Comparison of ENCODE assay signal across 27 cellular contexts in genomic region chr5:2047341-2047927, GRCh38.
A peak's percentile ranks its signal among the peaks of the same experiment; 100 is the strongest.
DNase-seq lines count a peak whose midpoint lies in the region; ATAC-seq, FAIRE-seq and TF ChIP-seq lines count a peak whose summit lies in the region.
"Had no signal": no experiment of that assay in that cellular context is flagged by ENCODE, and none has a peak within 500 bp of the region (broad histone marks: within the 10 kb centered on the region; RNA-seq: fewer than 3 reads in every experiment).

No MANE protein-coding gene starts in this region.

- H3K9me3 Mint-ChIP-seq in activated CD4-positive, alpha-beta T cell treated with anti-CD3 and anti-CD28 coated beads, Interleukin-2, amount 10 ng/mL, durations not matched to agents 24 days and 14 days, result no peaks in the 10 kb centered on the region

- no peak overlapping the region for H3K4me2 ChIP-seq in GM12878 (ENCODE audit: control insufficient read depth, insufficient read depth)

- no peaks in the 10 kb centered on the region for H3K27me3 Mint-ChIP-seq in activated CD4-positive, alpha-beta T cell treated with anti-CD3 and anti-CD28 coated beads, Interleukin-2, amount 10 ng/mL, durations not matched to agents 24 days and 14 days

- BruUV-seq in GM12878 (replicated peaks; lab: Mats Ljungman, UMichigan), result no TSS peak

- no peaks in the 10 kb centered on the region for H3K36me3 Mint-ChIP-seq in activated CD4-positive, alpha-beta T cell treated with anti-CD3 and anti-CD28 coated beads, Interleukin-2, amount 10 ng/mL, durations not matched to agents 24 days and 14 days (ENCODE audit: low read depth)

- SMC1A ChIA-PET in GM12878 (lab: Charles Lee; ENCODE audit: uncharacterized antibody, unreplicated experiment), result no interaction called here

- H3K27ac ChIP-seq in GM12878 (ENCODE audit: control insufficient read depth, insufficient read depth), result no peak overlapping the region
- H3K27ac ChIP-seq: SK-N-MC had no signal

- H2AFZ ChIP-seq in GM12878 (ENCODE audit: control insufficient read depth, low read depth, low read length), result no peak overlapping the region

- no peak overlapping the region for H3K4me3 ChIP-seq in GM12878
- H3K4me3 ChIP-seq: MG63, SK-N-MC had no signal

- no peak overlapping the region for H3K27ac Mint-ChIP-seq in activated CD4-positive, alpha-beta T cell treated with anti-CD3 and anti-CD28 coated beads, Interleukin-2, amount 10 ng/mL, durations not matched to agents 24 days and 14 days
- H3K27ac Mint-ChIP-seq: CD4-positive, alpha-beta T cell; T-helper 17 cell had no signal

- no peak for TF ChIP-seq RAD21 in GM12878 (IDR thresholded peaks at IDR 0.05; ENCODE audit: insufficient read depth, low read depth, low read length)

- no peaks in the 10 kb centered on the region for H3K4me1 ChIP-seq in GM12878 (ENCODE audit: control insufficient read depth, insufficient read depth, low read length)
- H3K4me1 ChIP-seq: BE2C had no signal

- in situ Hi-C loops in GM12878 (cut with MboI), result no loop called here

- no peak for TF ChIP-seq POLR2A in GM12878 (IDR thresholded peaks at IDR 0.05; ENCODE audit: low read depth, low read length)
- TF ChIP-seq POLR2A in GM12892 (IDR thresholded peaks at IDR 0.05; ENCODE audit: low read depth, low read length), result no peak

- FAIRE-seq in GM12878 (lab: Jason Lieb, UNC) (no peak), GM12892 (lab: Jason Lieb, UNC) (no peak)
- FAIRE-seq: D721Med, HepG2, RCC 7860 had no signal

- RAD21 ChIA-PET in GM12878 (lab: Charles Lee; ENCODE audit: unreplicated experiment), result no interaction called here

- CTCF ChIA-PET in GM12878 (lab: Yijun Ruan, JAX), result interaction anchor here (0.5 to 0.9 kb wide), 2 partner anchors 10 to 111 kb away, joined by 3 read pairs; no protein-coding TSS in a partner anchor

- H3K9me3 ChIP-seq in GM12878 (replicated peaks; ENCODE audit: control insufficient read depth, insufficient read depth, low read length), result no peaks in the 10 kb centered on the region
- H3K9me3 ChIP-seq: BE2C had no signal

- no peaks in the 10 kb centered on the region for H3K4me1 Mint-ChIP-seq in activated CD4-positive, alpha-beta T cell treated with anti-CD3 and anti-CD28 coated beads, Interleukin-2, amount 10 ng/mL, durations not matched to agents 24 days and 14 days
- H3K4me1 Mint-ChIP-seq: T-helper 17 cell had no signal

- H3K4me3 Mint-ChIP-seq in activated CD4-positive, alpha-beta T cell treated with anti-CD3 and anti-CD28 coated beads, Interleukin-2, amount 10 ng/mL, durations not matched to agents 24 days and 14 days, result no peak overlapping the region
- H3K4me3 Mint-ChIP-seq: CD4-positive, alpha-beta T cell; T-helper 17 cell had no signal

- H3K79me2 ChIP-seq in GM12878 (ENCODE audit: control insufficient read depth, insufficient read depth, low read length), result no peaks in the 10 kb centered on the region

- POLR2A ChIA-PET in GM12878 (lab: Charles Lee), result interaction anchor here (0.9 kb wide), 1 partner anchor 14 kb away, joined by 3 read pairs; no protein-coding TSS in a partner anchor

- peak; percentile 18 for DNase-seq in activated CD4-positive, alpha-beta T cell treated with anti-CD3 and anti-CD28 coated beads, Interleukin-2, amount 10 ng/mL, durations not matched to agents 24 days and 14 days
- no peak for DNase-seq in activated CD4-positive, alpha-beta T cell treated with anti-CD3 and anti-CD28 coated beads for 4 hours
- DNase-seq in Kasumi-1 (lab: John Stamatoyannopoulos, UW) (peak; percentile 44 to 50), NOMO-1 treated with dmso at 0.1 percent for 144 hours (lab: John Stamatoyannopoulos, UW; ENCODE audit: unreplicated experiment) (peak; percentile 35), GM12878 (ENCODE audit: low read depth, low spot score) (no peak), GM12892 (ENCODE audit: insufficient read length) (no peak), NCI-H2081 treated with DMSO at 0.1 percent for 48 hours (lab: John Stamatoyannopoulos, UW) (no peak), GM19238 (ENCODE audit: insufficient read length, low spot score) (no peak)
- DNase-seq: 8988T; ACHN; BE2C; CD4-positive, alpha-beta T cell; MG63; NCI-H1105; NCI-H1436 treated with DMSO at 0.1 percent for 48 hours; NCI-H187 treated with DMSO at 0.1 percent for 48 hours; NCI-H446; NCI-H524 treated with DMSO at 0.1 percent for 48 hours; NCI-H774; SIG-M5; SW 1271; T-helper 17 cell had no signal

- no peaks in the 10 kb centered on the region for H4K20me1 ChIP-seq in GM12878 (ENCODE audit: control insufficient read depth, insufficient read depth)

- TF ChIP-seq CTCF in GM12878 (IDR thresholded peaks at IDR 0.05 in 2 of 3, conservative IDR thresholded peaks at IDR 0.05 in 1 of 3; ENCODE audit: control insufficient read depth in 2 of 3, extremely low read depth in 1 of 3, insufficient read depth in 1 of 3, low read depth in 3 of 3, low read length in 3 of 3), result no peak

- TF ChIP-seq EP300 in GM12878 (IDR thresholded peaks at IDR 0.05; ENCODE audit: borderline replicate concordance in 1 of 2, control insufficient read depth in 1 of 2, low read depth in 2 of 2, low read length in 2 of 2), result no peak

- intact Hi-C loops in activated CD4-positive, alpha-beta T cell treated with anti-CD3 and anti-CD28 coated beads, Interleukin-2, amount 10 ng/mL, durations not matched to agents 24 days and 14 days (cut with micrococcal nuclease), result no loop called here
- intact Hi-C loops in GM12878 (cut with micrococcal nuclease; ENCODE audit: unreplicated experiment), result no loop called here

- no peaks in the 10 kb centered on the region for H3K36me3 ChIP-seq in GM12878 (ENCODE audit: control insufficient read depth in 2 of 2, insufficient read depth in 2 of 2, low read length in 1 of 2)
- H3K36me3 ChIP-seq: BE2C, MG63 had no signal

- ATAC-seq in GM12878, result no peak
- ATAC-seq: HCT116, HepG2, T-helper 17 cell had no signal

- H3K9ac ChIP-seq in GM12878 (ENCODE audit: control insufficient read depth, insufficient read depth, low read length), result no peak overlapping the region

- no peaks in the 10 kb centered on the region; a peak in 1 of 4 replicates for H3K27me3 ChIP-seq in GM12878 (replicated peaks in 1 of 2; ENCODE audit: control insufficient read depth in 2 of 2, insufficient read depth in 2 of 2, low read length in 1 of 2)
- H3K27me3 ChIP-seq: BE2C, MG63 had no signal

- 33% methylated on average over 10 of the region's 10 CpGs for WGBS in GM12878 (ENCODE audit: insufficient coverage, insufficient replicate concordance, low lambda C conversion rate, missing lambda C conversion rate)

TF ChIP-seq in GM12878, 131 proteins besides CTCF, POLR2A, EP300 and RAD21:
- TF ChIP-seq SPI1 (IDR thresholded peaks at IDR 0.05; ENCODE audit: borderline replicate concordance, insufficient read depth, low read depth, low read length) (peak; percentile 32; the same call in 1 of the 2 replicates), IRF5 (IDR thresholded peaks at IDR 0.05; ENCODE audit: borderline replicate concordance) (no peak)

Comparison
In these comparisons a context has a peak if more than half of its experiments do, and no peak if none do; other contexts are left out.
1. DNase-seq: peak in activated CD4-positive, alpha-beta T cell treated with anti-CD3 and anti-CD28 coated beads, Interleukin-2, amount 10 ng/mL, durations not matched to agents 24 days and 14 days (single experiment), Kasumi-1 (2 of 2) and NOMO-1 treated with dmso at 0.1 percent for 144 hours (single experiment); none in activated CD4-positive, alpha-beta T cell treated with anti-CD3 and anti-CD28 coated beads for 4 hours (0 of 2), GM12878 (single experiment), GM12892 (single experiment), NCI-H2081 treated with DMSO at 0.1 percent for 48 hours (single experiment) and GM19238 (single experiment).